18 cellular contexts compared by ENCODE assay signal in genomic region chr2:8893474-8893873, GRCh38. TPM values are rescaled to one million over a fixed set of nuclear protein-coding genes. Genes with fewer than 3 reads are reported as not detected.
DNase-seq lines count a peak whose midpoint lies in the region; ATAC-seq and TF ChIP-seq lines count a peak whose summit lies in the region.
"Had no signal": no experiment of that assay in that cellular context is flagged by ENCODE, and none has a peak within 500 bp of the region (broad histone marks: within the 10 kb centered on the region; RNA-seq: fewer than 3 reads in every experiment).

No MANE protein-coding gene starts in this region.

- intact Hi-C loops in colonic mucosa (cut with DNase I) (no loop called here), mucosa of descending colon (cut with DNase I, micrococcal nuclease) (no loop called here)
- intact Hi-C loops in activated CD4-positive, alpha-beta memory T cell treated with anti-CD3 and anti-CD28 coated beads for 36 hours (cut with micrococcal nuclease): no loop called here

- H3K36me3 Mint-ChIP-seq in osteocyte (ENCODE audit: unreplicated experiment): peaks cover 43% of the 10 kb centered on the region
- H3K36me3 Mint-ChIP-seq in activated CD4-positive, alpha-beta memory T cell treated with anti-CD3 and anti-CD28 coated beads for 36 hours: peaks cover 3% of the 10 kb centered on the region

- no peak overlapping the region for H3K27ac Mint-ChIP-seq in osteocyte (ENCODE audit: unreplicated experiment)
- H3K27ac Mint-ChIP-seq in activated CD4-positive, alpha-beta memory T cell treated with anti-CD3 and anti-CD28 coated beads for 36 hours: no peak overlapping the region
- H3K27ac Mint-ChIP-seq: CD4-positive, alpha-beta T cell had no signal

- H3K4me3 Mint-ChIP-seq in osteocyte (ENCODE audit: unreplicated experiment): no peak overlapping the region
- no peak overlapping the region for H3K4me3 Mint-ChIP-seq in activated CD4-positive, alpha-beta memory T cell treated with anti-CD3 and anti-CD28 coated beads for 36 hours
- H3K4me3 Mint-ChIP-seq: CD4-positive, alpha-beta T cell had no signal

- H3K9me3 ChIP-seq in colonic mucosa (no peaks in the 10 kb centered on the region), mucosa of descending colon (peaks cover 7% of the 10 kb centered on the region)
- H3K9me3 ChIP-seq: A549 had no signal

- H3K4me3 ChIP-seq in colonic mucosa (no peak overlapping the region), mucosa of descending colon (no peak overlapping the region)
- H3K4me3 ChIP-seq: A549 had no signal

- POLR2A ChIA-PET in activated CD4-positive, alpha-beta memory T cell treated with anti-CD3 and anti-CD28 coated beads for 36 hours (lab: Charles Lee): no interaction called here

- CTCF ChIA-PET in activated CD4-positive, alpha-beta memory T cell treated with anti-CD3 and anti-CD28 coated beads for 36 hours (lab: Charles Lee): interaction anchor here (0.9 kb wide), 1 partner anchor 20 kb away, joined by 3 read pairs; no protein-coding TSS in a partner anchor

- H3K9ac ChIP-seq in colonic mucosa (ENCODE audit: low read depth in 2 of 2, low read length in 2 of 2): no peak overlapping the region

- H3K9me3 Mint-ChIP-seq in osteocyte (ENCODE audit: unreplicated experiment): peaks cover 4% of the 10 kb centered on the region
- H3K9me3 Mint-ChIP-seq in activated CD4-positive, alpha-beta memory T cell treated with anti-CD3 and anti-CD28 coated beads for 36 hours: peaks cover 10% of the 10 kb centered on the region

- H3K36me3 ChIP-seq in colonic mucosa (no peaks in the 10 kb centered on the region), mucosa of descending colon (ENCODE audit: low read depth) (no peaks in the 10 kb centered on the region)

- peak; percentile 36 for DNase-seq in DMS153 treated with DMSO at 0.1 percent for 48 hours (lab: John Stamatoyannopoulos, UW; ENCODE audit: unreplicated experiment)
- peak; percentile 76 for DNase-seq in NCI-H69 (lab: John Stamatoyannopoulos, UW)
- no peak for DNase-seq in colonic mucosa
- DNase-seq in mucosa of descending colon: no peak
- DNase-seq in osteocyte (ENCODE audit: extremely low spot score, unreplicated experiment): no peak
- no peak for DNase-seq in NCI-H774 (lab: John Stamatoyannopoulos, UW)
- no peak for DNase-seq in activated CD4-positive, alpha-beta memory T cell treated with anti-CD3 and anti-CD28 coated beads for 36 hours
- DNase-seq: Caco-2; CD4-positive, alpha-beta T cell; GF-D8; KBM-7; NCI-H1105 treated with DMSO at 0.1 percent for 48 hours; NCI-H1694 treated with DMSO at 0.1 percent for 48 hours; NCI-H2107; NCI-H524; RPMI8226; SIG-M5 had no signal

- H3K27me3 Mint-ChIP-seq in osteocyte (ENCODE audit: unreplicated experiment): no peaks in the 10 kb centered on the region
- H3K27me3 Mint-ChIP-seq in activated CD4-positive, alpha-beta memory T cell treated with anti-CD3 and anti-CD28 coated beads for 36 hours: no peaks in the 10 kb centered on the region
- H3K27me3 Mint-ChIP-seq: CD4-positive, alpha-beta T cell had no signal

- peak overlapping the region; percentile 18 for H3K27ac ChIP-seq in colonic mucosa
- H3K27ac ChIP-seq: A549 had no signal

- no peaks in the 10 kb centered on the region for H3K27me3 ChIP-seq in colonic mucosa

- no peaks in the 10 kb centered on the region for H3K4me1 Mint-ChIP-seq in osteocyte (ENCODE audit: unreplicated experiment)
- H3K4me1 Mint-ChIP-seq in activated CD4-positive, alpha-beta memory T cell treated with anti-CD3 and anti-CD28 coated beads for 36 hours (ENCODE audit: low read depth): no peaks in the 10 kb centered on the region

- peak; percentile 35 for ATAC-seq in mucosa of descending colon

- no peak for TF ChIP-seq CTCF in colonic mucosa (IDR thresholded peaks at IDR 0.05)
- TF ChIP-seq CTCF in mucosa of descending colon (IDR thresholded peaks at IDR 0.05): no peak
- no peak for TF ChIP-seq CTCF in osteocyte (IDR thresholded peaks at IDR 0.05)

- H3K4me1 ChIP-seq in colonic mucosa: peaks cover 9% of the 10 kb centered on the region
- H3K4me1 ChIP-seq in mucosa of descending colon (ENCODE audit: low read depth): peaks cover 7% of the 10 kb centered on the region
- H3K4me1 ChIP-seq: A549, Caco-2 had no signal

RNA-seq across cellular contexts. Expression of gene KIDINS220, which starts 56.1 kb away (rescaled TPM):
- total RNA-seq in colonic mucosa (10 to 100 TPM; 37.1 to 51.0 TPM), mucosa of descending colon (10 to 100 TPM; 54.8 to 69.6 (median 55.9) TPM), osteocyte (99.2 and 101 TPM in 2 replicates)
- total RNA-seq in activated CD4-positive, alpha-beta memory T cell treated with anti-CD3 and anti-CD28 coated beads for 36 hours: 10 to 100 TPM; 23.1 to 23.5 TPM

Comparison
In these comparisons a context has a peak if more than half of its experiments do, and no peak if none do; other contexts are left out.
1. DNase-seq: peak in DMS153 treated with DMSO at 0.1 percent for 48 hours (single experiment) and NCI-H69 (single experiment); none in colonic mucosa (single experiment), mucosa of descending colon (0 of 3), osteocyte (single experiment), NCI-H774 (single experiment) and activated CD4-positive, alpha-beta memory T cell treated with anti-CD3 and anti-CD28 coated beads for 36 hours (single experiment).